Comparison of ENCODE assay signal across 14 cellular contexts in the genomic region with DNA sequence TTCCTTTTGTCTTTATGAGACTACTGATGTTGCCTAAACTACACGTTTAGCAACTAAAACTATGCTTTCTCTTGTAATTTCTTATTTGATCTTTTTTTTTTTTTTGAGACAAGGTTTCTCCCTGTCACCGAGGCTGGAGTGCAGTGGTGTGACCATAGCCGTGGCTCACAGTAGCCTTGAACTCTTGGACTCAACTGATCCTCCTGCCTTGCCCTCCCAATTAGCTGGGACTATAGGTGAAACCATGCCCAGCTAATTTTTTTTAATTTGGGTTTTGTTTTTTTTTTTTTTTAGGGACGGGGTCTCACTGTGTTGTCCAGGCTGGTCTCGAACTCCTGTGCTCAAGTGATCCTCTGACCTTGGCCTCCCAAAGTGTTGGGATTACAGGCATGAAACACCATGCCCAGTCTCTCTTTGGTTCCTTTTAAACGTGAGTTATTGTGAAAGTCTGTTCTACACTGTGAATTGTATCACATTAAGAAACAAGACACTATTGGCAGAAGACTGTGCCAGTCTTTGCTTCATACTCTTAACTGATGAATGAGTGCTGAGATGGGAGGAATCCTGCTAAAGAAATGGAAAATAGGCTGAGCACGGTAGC.
"Had no signal": no experiment of that assay in that cellular context is flagged by ENCODE, and none has a peak within 500 bp of the region (broad histone marks: within the 10 kb centered on the region; RNA-seq: fewer than 3 reads in every experiment).

No MANE protein-coding gene starts in this region.

- H3K4me2 ChIP-seq: SK-N-SH had no signal

- H3K9ac ChIP-seq: SK-N-SH had no signal

- H3K27me3 Mint-ChIP-seq: activated B cell treated with CpG ODN at 0.5 μM for 24 hours; activated CD4-positive, alpha-beta memory T cell treated with anti-CD3 and anti-CD28 coated beads for 36 hours had no signal

- H3K9me2 ChIP-seq: SK-N-SH had no signal

- ATAC-seq: lower lobe of right lung had no signal

- H3K27me3 ChIP-seq: right atrium auricular region, upper lobe of left lung had no signal

- H3K36me3 ChIP-seq: prostate gland, right atrium auricular region, thoracic aorta had no signal

- H3K27ac ChIP-seq: epithelial cell of prostate, lower lobe of right lung, prostate gland, right atrium auricular region, thoracic aorta had no signal

- H3K4me3 ChIP-seq: lower lobe of right lung, prostate gland, right atrium auricular region, thoracic aorta, upper lobe of left lung had no signal

- H3K9me3 ChIP-seq: lower lobe of right lung, prostate gland, right atrium auricular region, SK-N-SH, thoracic aorta, upper lobe of left lung had no signal

- DNase-seq: activated B cell treated with CpG ODN at 0.5 μM for 24 hours; activated CD4-positive, alpha-beta memory T cell treated with anti-CD3 and anti-CD28 coated beads for 36 hours; activated CD4-positive, alpha-beta T cell treated with anti-CD3 and anti-CD28 coated beads for 4 hours; activated naive CD4-positive, alpha-beta T cell treated with anti-CD3 and anti-CD28 coated beads for 36 hours; activated T-cell treated with anti-CD3 and anti-CD28 coated beads for 4 hours; foreskin melanocyte; glutamatergic neuron; lower lobe of right lung; SK-N-SH; upper lobe of left lung had no signal

- H3K27ac Mint-ChIP-seq: activated B cell treated with CpG ODN at 0.5 μM for 24 hours; activated CD4-positive, alpha-beta memory T cell treated with anti-CD3 and anti-CD28 coated beads for 36 hours; activated naive CD4-positive, alpha-beta T cell treated with anti-CD3 and anti-CD28 coated beads for 36 hours had no signal

- H3K4me3 Mint-ChIP-seq: activated B cell treated with CpG ODN at 0.5 μM for 24 hours; activated CD4-positive, alpha-beta memory T cell treated with anti-CD3 and anti-CD28 coated beads for 36 hours; activated naive CD4-positive, alpha-beta T cell treated with anti-CD3 and anti-CD28 coated beads for 36 hours had no signal

- H3K9me3 Mint-ChIP-seq: activated B cell treated with CpG ODN at 0.5 μM for 24 hours; activated CD4-positive, alpha-beta memory T cell treated with anti-CD3 and anti-CD28 coated beads for 36 hours; activated naive CD4-positive, alpha-beta T cell treated with anti-CD3 and anti-CD28 coated beads for 36 hours had no signal
